ENCODE assay signal across 21 cellular contexts in the genomic region with DNA sequence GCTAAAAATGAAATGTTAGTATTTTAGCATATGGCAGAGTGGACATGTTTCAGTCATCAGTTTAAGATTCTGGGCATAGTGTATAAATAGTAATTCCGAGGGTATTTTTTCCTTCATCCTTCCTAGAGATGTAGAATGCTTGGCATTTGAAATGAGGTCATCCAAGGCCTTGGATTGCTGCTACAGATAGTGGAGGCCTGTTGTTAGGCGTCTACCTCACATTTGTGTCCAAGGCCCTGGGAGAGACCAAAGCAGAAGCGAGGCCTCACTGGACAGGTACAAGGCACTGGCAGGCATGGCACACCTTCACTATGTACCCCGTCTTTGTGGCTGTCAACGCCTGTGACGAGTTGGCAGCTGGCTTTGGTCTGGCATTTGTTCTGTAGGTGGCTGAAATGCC. TPM values are rescaled to one million over a fixed set of nuclear protein-coding genes. Genes with fewer than 3 reads are reported as not detected.
DNase-seq lines count a peak whose midpoint lies in the region; ATAC-seq and TF ChIP-seq lines count a peak whose summit lies in the region.
"Had no signal": no experiment of that assay in that cellular context is flagged by ENCODE, and none has a peak within 500 bp of the region (broad histone marks: within the 10 kb centered on the region; RNA-seq: fewer than 3 reads in every experiment).

No MANE protein-coding gene starts in this region.

- H3K36me3 Mint-ChIP-seq in type B pancreatic cell: no peaks in the 10 kb centered on the region

- H2AK9ac ChIP-seq in IMR-90 (replicated peaks; ENCODE audit: low read depth, low read length, poor library complexity): peak overlapping the region; percentile 48

- H3K27me3 Mint-ChIP-seq in type B pancreatic cell: no peaks in the 10 kb centered on the region
- H3K27me3 Mint-ChIP-seq: CD4-positive, CD25-positive, alpha-beta regulatory T cell had no signal

- H3K27ac Mint-ChIP-seq in type B pancreatic cell: no peak overlapping the region
- H3K27ac Mint-ChIP-seq: HFFc6 had no signal

- H2BK120ac ChIP-seq in IMR-90 (ENCODE audit: low read depth, low read length) (0 out of 2 replicates have a peak overlapping the region, but pooled peaks have one; percentile 51), mesenchymal stem cell (ENCODE audit: low read depth, low read length) (no peak overlapping the region)

- no peaks in the 10 kb centered on the region for H3K9me3 ChIP-seq in IMR-90 (ENCODE audit: control insufficient read depth, insufficient read depth, low read length)
- no peaks in the 10 kb centered on the region for H3K9me3 ChIP-seq in mesenchymal stem cell (ENCODE audit: control insufficient read depth, low read length)
- H3K9me3 ChIP-seq: BE2C, Caco-2 had no signal

- ATAC-seq in IMR-90 (ENCODE audit: low read depth) (peak; percentile 72), HG02571 (IDR thresholded peaks at IDR 0.05; ENCODE audit: unreplicated experiment) (no peak), foreskin keratinocyte (no peak)
- ATAC-seq: HepG2, PC-3 had no signal

- H3K56ac ChIP-seq in IMR-90 (ENCODE audit: extremely low read depth, insufficient read depth, low read length): no peak overlapping the region

- no peak for TF ChIP-seq RAD21 in IMR-90 (IDR thresholded peaks at IDR 0.05; ENCODE audit: low read length)

- no peak overlapping the region for H2BK15ac ChIP-seq in IMR-90 (ENCODE audit: low read depth, low read length)
- H2BK15ac ChIP-seq in mesenchymal stem cell (ENCODE audit: low read depth, poor library complexity, severe bottlenecking): no peak overlapping the region

- H3K4me3 ChIP-seq in AG10803 (ENCODE audit: low read length) (no peak overlapping the region), IMR-90 (ENCODE audit: insufficient read depth, low read depth, low read length) (no peak overlapping the region), brain microvascular endothelial cell (ENCODE audit: low read depth, low read length) (no peak overlapping the region), mesenchymal stem cell (ENCODE audit: insufficient read depth in 1 of 2, low read depth in 1 of 2, low read length in 2 of 2) (no peak overlapping the region)

- peak overlapping the region; percentile 32; the same call in 1 of the 2 replicates for H3K4ac ChIP-seq in IMR-90 (ENCODE audit: low read depth, low read length)
- no peak overlapping the region for H3K4ac ChIP-seq in mesenchymal stem cell (ENCODE audit: low read depth in 1 of 2, low read length in 2 of 2)

- H3K18ac ChIP-seq in IMR-90 (ENCODE audit: low read depth, low read length) (peak overlapping the region; percentile 28; the same call in 1 of the 2 replicates), mesenchymal stem cell (ENCODE audit: low read depth in 1 of 2, low read length in 2 of 2) (no peak overlapping the region)

- H3K27me3 ChIP-seq in IMR-90 (ENCODE audit: control insufficient read depth, insufficient read depth, low read length) (no peaks in the 10 kb centered on the region), brain microvascular endothelial cell (replicated peaks) (no peaks in the 10 kb centered on the region), mesenchymal stem cell (ENCODE audit: control insufficient read depth in 1 of 2, insufficient read depth in 1 of 2, low read length in 2 of 2) (no peaks in the 10 kb centered on the region), foreskin keratinocyte (no peaks in the 10 kb centered on the region)
- H3K27me3 ChIP-seq: BE2C had no signal

- 92% methylated on average over 2 of the region's 6 CpGs; no CpG with 5 or more reads in 1 of the 2 experiments for WGBS in IMR-90 (ENCODE audit: extremely low coverage in 2 of 2, insufficient read length in 1 of 2), 2 experiments
- 87% methylated on average over 6 of the region's 6 CpGs for WGBS in mesenchymal stem cell

- H3K4me1 Mint-ChIP-seq in type B pancreatic cell (ENCODE audit: unreplicated experiment): peaks cover 15% of the 10 kb centered on the region

- no peaks in the 10 kb centered on the region; the same call in 1 of the 2 replicates for H4K20me1 ChIP-seq in IMR-90 (ENCODE audit: insufficient read depth, low read length)

- H3K36me3 ChIP-seq in IMR-90 (ENCODE audit: control insufficient read depth, insufficient read depth, low read length) (no peaks in the 10 kb centered on the region), brain microvascular endothelial cell (replicated peaks) (no peaks in the 10 kb centered on the region), mesenchymal stem cell (ENCODE audit: control insufficient read depth in 1 of 2, insufficient read depth in 2 of 2, low read depth in 1 of 2, low read length in 2 of 2) (peaks cover 0 to 3% of the 10 kb centered on the region in 2 experiments)
- H3K36me3 ChIP-seq: BE2C had no signal

- H3K14ac ChIP-seq in IMR-90 (replicated peaks; ENCODE audit: low read depth, low read length) (peak overlapping the region; percentile 67), mesenchymal stem cell (ENCODE audit: low read length in 2 of 2) (peak overlapping the region in 1 of 2 experiments; percentile 75)

- no peak overlapping the region for H2BK12ac ChIP-seq in mesenchymal stem cell (ENCODE audit: low read length in 2 of 2)

- peak overlapping the region; percentile 48 for H2BK5ac ChIP-seq in IMR-90 (ENCODE audit: low read depth, low read length, poor library complexity, severe bottlenecking)
- H2BK5ac ChIP-seq in mesenchymal stem cell (ENCODE audit: low read depth, low read length, poor library complexity, severe bottlenecking): no peak overlapping the region

- H3K27ac ChIP-seq in IMR-90 (ENCODE audit: insufficient read depth, low read length) (no peak overlapping the region), brain microvascular endothelial cell (no peak overlapping the region), mesenchymal stem cell (ENCODE audit: low read length, poor library complexity, severe bottlenecking) (no peak overlapping the region), foreskin keratinocyte (no peak overlapping the region)

- H3K4me2 ChIP-seq in IMR-90 (ENCODE audit: low read depth, low read length) (no peak overlapping the region; the same call in 1 of the 2 replicates), mesenchymal stem cell (ENCODE audit: low read length, poor library complexity, severe bottlenecking) (no peak overlapping the region)

- H3K4me1 ChIP-seq in IMR-90 (ENCODE audit: control insufficient read depth, insufficient read depth, low read length): peaks cover 8% of the 10 kb centered on the region
- peaks cover 9% of the 10 kb centered on the region for H3K4me1 ChIP-seq in mesenchymal stem cell (ENCODE audit: control insufficient read depth, insufficient read depth, low read depth, low read length)
- H3K4me1 ChIP-seq in foreskin keratinocyte: no peaks in the 10 kb centered on the region
- H3K4me1 ChIP-seq: BE2C had no signal

- peak overlapping the region; percentile 35; the same call in 1 of the 2 replicates for H4K5ac ChIP-seq in IMR-90 (ENCODE audit: low read depth, low read length)

- H4K8ac ChIP-seq in IMR-90 (ENCODE audit: low read depth in 2 of 2, low read length in 2 of 2): no peak overlapping the region
- peak overlapping the region; percentile 72 for H4K8ac ChIP-seq in mesenchymal stem cell (ENCODE audit: low read length)

- peaks cover 9% of the 10 kb centered on the region for H3K9me1 ChIP-seq in IMR-90 (ENCODE audit: insufficient read depth, low read length)

- no peak for TF ChIP-seq POLR2A in IMR-90 (IDR thresholded peaks at IDR 0.05; ENCODE audit: low read depth, low read length)

- TF ChIP-seq CTCF in AG10803 (conservative IDR thresholded peaks at IDR 0.05; ENCODE audit: low read length) (no peak), IMR-90 (conservative IDR thresholded peaks at IDR 0.05; ENCODE audit: low read depth, low read length) (no peak), brain microvascular endothelial cell (IDR thresholded peaks at IDR 0.05; ENCODE audit: low read depth, low read length, missing control alignments) (no peak), type B pancreatic cell (conservative IDR thresholded peaks at IDR 0.05) (no peak), foreskin keratinocyte (conservative IDR thresholded peaks at IDR 0.05) (no peak)

- peak; percentile 17 for DNase-seq in AG10803 (ENCODE audit: low read depth)
- DNase-seq in IMR-90: peak; percentile 11
- DNase-seq in brain microvascular endothelial cell: peak; percentile 17
- DNase-seq in mesenchymal stem cell: no peak
- DNase-seq in putamen (ENCODE audit: low spot score): no peak
- DNase-seq in type B pancreatic cell (ENCODE audit: extremely low spot score, unreplicated experiment): no peak
- DNase-seq in foreskin keratinocyte: no peak
- DNase-seq: BE2C; Caco-2; CD4-positive, CD25-positive, alpha-beta regulatory T cell; HFFc6; KG1; MV-4-11; NCI-H1417; NCI-H187 treated with DMSO at 0.1 percent for 48 hours; NCI-H345; NCI-H524 treated with DMSO at 0.1 percent for 48 hours; PC-3; RPMI8226 had no signal

- no peak overlapping the region for H2BK20ac ChIP-seq in IMR-90 (ENCODE audit: low read depth, low read length)

- peak overlapping the region; percentile 27; the same call in 1 of the 2 replicates for H2AK5ac ChIP-seq in IMR-90 (ENCODE audit: low read depth, low read length)
- H2AK5ac ChIP-seq in mesenchymal stem cell (ENCODE audit: low read length, severe bottlenecking): peak overlapping the region; percentile 84

- in situ Hi-C loops in IMR-90 (cut with MboI; ENCODE audit: low sequenced_read_pairs): loop anchor here (25.0 kb wide), 1 partner anchor 109 kb away; no protein-coding TSS in a partner anchor
- in situ Hi-C loops in brain microvascular endothelial cell (cut with HindIII; ENCODE audit: low pct_ligation_motif_present, low sequenced_read_pairs): loop anchor here (25.0 kb wide), 1 partner anchor 141 kb away; no protein-coding TSS in a partner anchor

- BruUV-seq in IMR-90 (replicated peaks; lab: Mats Ljungman, UMichigan): no TSS peak

- H3K9me3 Mint-ChIP-seq in type B pancreatic cell: peaks cover 3% of the 10 kb centered on the region
- H3K9me3 Mint-ChIP-seq: CD4-positive, CD25-positive, alpha-beta regulatory T cell; HFFc6 had no signal

- POLR2A ChIA-PET in IMR-90 (lab: Charles Lee; ENCODE audit: unreplicated experiment): no interaction called here

- dilution Hi-C loops in IMR-90 (cut with HindIII; ENCODE audit: low sequenced_read_pairs, unreplicated experiment): no loop called here

- intact Hi-C loops in IMR-90 (cut with micrococcal nuclease): no loop called here

- H3K23ac ChIP-seq in IMR-90 (ENCODE audit: low read depth, low read length) (no peak overlapping the region), mesenchymal stem cell (ENCODE audit: low read length in 2 of 2) (no peak overlapping the region)

- H3K79me1 ChIP-seq in IMR-90 (ENCODE audit: low read depth in 1 of 2, low read length in 2 of 2): peaks cover 23% of the 10 kb centered on the region in 2 experiments
- peaks cover 33% of the 10 kb centered on the region for H3K79me1 ChIP-seq in mesenchymal stem cell (replicated peaks; ENCODE audit: low read length, poor library complexity, severe bottlenecking)

- no peak overlapping the region for H3K9ac ChIP-seq in IMR-90 (ENCODE audit: low read depth, low read length)
- no peak overlapping the region for H3K9ac ChIP-seq in mesenchymal stem cell (ENCODE audit: low read length)

- H2AFZ ChIP-seq in IMR-90 (replicated peaks; ENCODE audit: low read length, poor library complexity) (no peak overlapping the region), mesenchymal stem cell (ENCODE audit: low read depth, low read length) (no peak overlapping the region)

- CTCF ChIA-PET in IMR-90 (lab: Yijun Ruan, JAX): interaction anchor here (0.9 kb wide), 1 partner anchor 13 kb away, joined by 3 read pairs; no protein-coding TSS in a partner anchor

- H3K4me3 Mint-ChIP-seq in type B pancreatic cell: no peak overlapping the region
- H3K4me3 Mint-ChIP-seq: CD4-positive, CD25-positive, alpha-beta regulatory T cell; HFFc6 had no signal

- H4K91ac ChIP-seq in IMR-90 (ENCODE audit: insufficient read depth, low read depth, low read length): peak overlapping the region; percentile 38; the same call in 1 of the 2 replicates
- H4K91ac ChIP-seq in mesenchymal stem cell (ENCODE audit: low read length): peak overlapping the region; percentile 82

RNA-seq across cellular contexts. Expression of gene DTD1, which starts 58.0 kb away (rescaled TPM):
- total RNA-seq in IMR-90 (2012; rRNA removed) (101 and 124 TPM in 2 replicates), type B pancreatic cell (ENCODE audit: low replicate concordance) (20.9 and 29.8 TPM in 2 replicates), foreskin keratinocyte (82.1 TPM in 2 replicates)
- polyA plus RNA-seq in IMR-90 (2012; rRNA removed) (59.6 and 73.1 TPM in 2 replicates), foreskin keratinocyte (80.8 and 84.0 TPM in 2 replicates)
- polyA plus RNA-seq in IMR-90 (2012; cell fraction: cytosol; rRNA removed): 47.9 and 62.5 TPM in 2 replicates
- polyA plus RNA-seq in IMR-90 (2012; cell fraction: nucleus; rRNA removed; ENCODE audit: low replicate concordance): 13.1 and 29.2 TPM in 2 replicates
- 38.8 TPM for polyA plus RNA-seq in mesenchymal stem cell (2013, experiment 1 of 2)
- 39.2 TPM for polyA plus RNA-seq in mesenchymal stem cell (2013, experiment 2 of 2)

Comparison
In these comparisons a context has a peak if more than half of its experiments do, and no peak if none do; other contexts are left out.
1. DNase-seq: peak in AG10803 (single experiment), IMR-90 (single experiment) and brain microvascular endothelial cell (single experiment); none in mesenchymal stem cell (single experiment), putamen (single experiment), type B pancreatic cell (single experiment) and foreskin keratinocyte (0 of 2).